ENCODE assay signal across 8 cellular contexts in genomic region chr13:98751397-98752110, GRCh38. TPM values are rescaled to one million over a fixed set of nuclear protein-coding genes. Genes with fewer than 3 reads are reported as not detected.
A peak's percentile ranks its signal among the peaks of the same experiment; 100 is the strongest.
DNase-seq lines count a peak whose midpoint lies in the region; ATAC-seq and TF ChIP-seq lines count a peak whose summit lies in the region.
"Had no signal": no experiment of that assay in that cellular context is flagged by ENCODE, and none has a peak within 500 bp of the region (broad histone marks: within the 10 kb centered on the region; RNA-seq: fewer than 3 reads in every experiment).

No MANE protein-coding gene starts in this region.

- CTCF ChIA-PET in HEK293T (lab: Yijun Ruan, JAX) = no interaction called here
- CTCF ChIA-PET in activated CD4-positive, alpha-beta T cell treated with anti-CD3 and anti-CD28 coated beads for 36 hours (lab: Charles Lee) = interaction anchor here (0.7 kb wide), 1 partner anchor 100 kb away, joined by 3 read pairs; no protein-coding TSS in a partner anchor

- ATAC-seq in HG03521 (IDR thresholded peaks at IDR 0.05; ENCODE audit: unreplicated experiment) = no peak
- ATAC-seq in activated CD4-positive, alpha-beta T cell treated with anti-CD3 and anti-CD28 coated beads for 36 hours = no peak

- peaks cover 11% of the 10 kb centered on the region for H3K9me3 Mint-ChIP-seq in activated CD4-positive, alpha-beta T cell treated with anti-CD3 and anti-CD28 coated beads for 36 hours (ENCODE audit: low read depth)

- peaks cover 50% of the 10 kb centered on the region for H3K27me3 Mint-ChIP-seq in activated CD4-positive, alpha-beta T cell treated with anti-CD3 and anti-CD28 coated beads for 36 hours

- no peak overlapping the region for H3K27ac Mint-ChIP-seq in activated CD4-positive, alpha-beta T cell treated with anti-CD3 and anti-CD28 coated beads for 36 hours

- DNase-seq in HEK293T (ENCODE audit: extremely low spot score) = peak; percentile 22
- peak; percentile 41 for DNase-seq in adipocyte (ENCODE audit: low read depth)
- DNase-seq in skeletal muscle cell (ENCODE audit: low read depth) = no peak
- no peak for DNase-seq in activated CD4-positive, alpha-beta T cell treated with anti-CD3 and anti-CD28 coated beads for 36 hours
- DNase-seq in activated CD4-positive, CD25-positive, alpha-beta regulatory T cell (lab: John Stamatoyannopoulos, UW) = no peak
- DNase-seq: dorsolateral prefrontal cortex had no signal

- intact Hi-C loops in activated CD4-positive, alpha-beta T cell treated with anti-CD3 and anti-CD28 coated beads for 36 hours (cut with DNase I, micrococcal nuclease) = no loop called here

- peaks cover 40% of the 10 kb centered on the region for H3K27me3 ChIP-seq in adipocyte (replicated peaks; ENCODE audit: control insufficient read depth, insufficient read depth, low read length)

- POLR2A ChIA-PET in HEK293T (lab: Yijun Ruan, JAX) = no interaction called here
- POLR2A ChIA-PET in activated CD4-positive, alpha-beta T cell treated with anti-CD3 and anti-CD28 coated beads for 36 hours (lab: Charles Lee) = no interaction called here

- H3K36me3 ChIP-seq in adipocyte (ENCODE audit: control insufficient read depth, insufficient read depth, low read length, severe bottlenecking) = no peaks in the 10 kb centered on the region

- no peak overlapping the region for H3K9ac ChIP-seq in adipocyte (ENCODE audit: low read length)

- peaks cover 8% of the 10 kb centered on the region for H3K36me3 Mint-ChIP-seq in activated CD4-positive, alpha-beta T cell treated with anti-CD3 and anti-CD28 coated beads for 36 hours (ENCODE audit: low read depth)

- no peak overlapping the region for H3K4me3 Mint-ChIP-seq in activated CD4-positive, alpha-beta T cell treated with anti-CD3 and anti-CD28 coated beads for 36 hours

- peaks cover 17% of the 10 kb centered on the region for H3K4me1 ChIP-seq in adipocyte (ENCODE audit: control insufficient read depth, insufficient read depth, low read length)

- H3K9me3 ChIP-seq in adipocyte (ENCODE audit: control insufficient read depth, low read length) = peaks cover 8% of the 10 kb centered on the region

- H3K4me3 ChIP-seq in adipocyte (ENCODE audit: low read length) (peak overlapping the region; percentile 59), iPS-11a (ENCODE audit: low read depth, low read length) (peak overlapping the region; percentile 41), skeletal muscle cell (ENCODE audit: low read depth, low read length) (peak overlapping the region; percentile 22)

- H3K4me1 Mint-ChIP-seq in activated CD4-positive, alpha-beta T cell treated with anti-CD3 and anti-CD28 coated beads for 36 hours = peaks cover 4% of the 10 kb centered on the region

TF ChIP-seq in HEK293T, 16 proteins besides CTCF, POLR2A, EP300 and RAD21:
- TF ChIP-seq NFRKB (IDR thresholded peaks at IDR 0.05) (no peak), PKNOX1 (IDR thresholded peaks at IDR 0.05) (peak; percentile 40; the same call in 1 of the 2 replicates)

RNA-seq across cellular contexts. Expression of gene SLC15A1, which starts 0.9 kb away (rescaled TPM):
- not detected for total RNA-seq in activated CD4-positive, alpha-beta T cell treated with anti-CD3 and anti-CD28 coated beads for 36 hours

Comparison
In these comparisons a context has a peak if more than half of its experiments do, and no peak if none do; other contexts are left out.
1. DNase-seq: peak in HEK293T (single experiment) and adipocyte (single experiment); none in skeletal muscle cell (single experiment), activated CD4-positive, alpha-beta T cell treated with anti-CD3 and anti-CD28 coated beads for 36 hours (single experiment) and activated CD4-positive, CD25-positive, alpha-beta regulatory T cell (0 of 4).
2. Peak in every context shown above with its lines, with median percentiles within 50 percentile points of each other: H3K4me3 ChIP-seq.